27 cellular contexts compared by ENCODE assay signal in the genomic region with DNA sequence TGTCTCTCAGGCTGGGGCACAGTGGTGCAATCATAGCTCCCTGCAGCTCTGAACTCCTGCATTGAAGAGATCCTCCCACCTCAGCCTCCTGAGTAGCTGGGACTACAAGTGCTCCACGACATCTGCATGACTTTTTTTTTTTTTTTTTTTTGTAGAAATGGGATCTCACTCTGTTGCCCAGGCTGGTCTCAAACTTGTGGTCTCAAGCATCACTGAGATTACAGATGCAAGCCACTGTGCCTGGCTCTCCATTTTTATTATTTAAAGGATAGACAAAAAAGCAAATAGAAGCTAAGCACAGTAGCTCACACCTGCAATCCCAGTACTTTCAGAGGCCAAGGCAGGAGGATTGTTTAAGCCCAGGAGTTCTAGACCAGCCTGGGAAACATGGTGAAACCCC.
"Had no signal": no experiment of that assay in that cellular context is flagged by ENCODE, and none has a peak within 500 bp of the region (broad histone marks: within the 10 kb centered on the region; RNA-seq: fewer than 3 reads in every experiment).

No MANE protein-coding gene starts in this region.

- H3K4me3 ChIP-seq: stomach, suprapubic skin, testis, thoracic aorta, thyroid gland, tibial artery, tibial nerve, transverse colon, upper lobe of left lung, upper lobe of right lung, uterus, vagina had no signal

- FAIRE-seq: urothelium cell line had no signal

- H3K4me1 ChIP-seq: stomach, suprapubic skin, testis, thyroid gland, tibial artery, tibial nerve, transverse colon, upper lobe of left lung, upper lobe of right lung, uterus, vagina had no signal

- DNase-seq: stimulated activated CD4-positive, alpha-beta T cell treated with anti-CD3 and anti-CD28 coated beads, Interleukin-2, amount 100 ng/mL, for 48 hours; stimulated activated CD4-positive, alpha-beta T cell treated with anti-CD3 and anti-CD28 coated beads, Interleukin-4, amount 100 ng/mL, for 1 hour; stimulated activated CD4-positive, alpha-beta T cell treated with anti-CD3 and anti-CD28 coated beads, Interleukin-4, amount 100 ng/mL, for 24 hours; stimulated activated CD4-positive, alpha-beta T cell treated with anti-CD3 and anti-CD28 coated beads, Interleukin-4, amount 100 ng/mL, for 4 hours; stimulated activated CD8-positive, alpha-beta memory T cell treated with anti-CD3 and anti-CD28 coated beads, Interleukin-4, amount 100 ng/mL, for 48 hours; stimulated activated naive B cell treated with anti-CD40 and anti-IgM and Interleukin-4, amounts not matched to agents 10 μg/mL and 1 μg/mL and 100 μg/mL, for 72 hours; stimulated activated naive CD4-positive, alpha-beta T cell; stimulated activated naive CD4-positive, alpha-beta T cell treated with Interleukin-2 at 50 U/mL for 16 hours; stimulated activated naive CD8-positive, alpha-beta T cell treated with anti-CD3 and anti-CD28 coated beads, Interleukin-15, amount 100 ng/mL, for 72 hours; stimulated activated naive CD8-positive, alpha-beta T cell treated with anti-CD3 and anti-CD28 coated beads, Interleukin-15, Interleukin-2, amounts not matched to agents 100 U/mL and 50 U/mL, for 24 hours; stomach; substantia nigra; testis; thyroid gland; tibial artery; transverse colon; trophoblast cell; upper lobe of left lung; upper lobe of right lung; uterus had no signal

- H3K27ac ChIP-seq: stomach, suprapubic skin, testis, thoracic aorta, thyroid gland, tibial artery, tibial nerve, transverse colon, upper lobe of left lung, upper lobe of right lung, uterus, vagina had no signal

- ATAC-seq: stimulated activated effector memory CD8-positive, alpha-beta T cell treated with anti-CD3 and anti-CD28 coated beads, Interleukin-12 subunit alpha, Interleukin-12 subunit beta, amount 100 ng/mL, for 72 hours; stimulated activated memory B cell treated with anti-CD40 and anti-IgM and Interleukin-4, amounts not matched to agents 10 μg/mL and 1 μg/mL and 100 μg/mL, for 72 hours; stimulated activated naive B cell treated with anti-CD40 and anti-IgM and Interleukin-4, amounts not matched to agents 10 μg/mL and 1 μg/mL and 100 μg/mL, for 72 hours; stimulated activated naive CD8-positive, alpha-beta T cell treated with anti-CD3 and anti-CD28 coated beads, Interleukin-15, amount 100 ng/mL, for 72 hours; stimulated activated naive CD8-positive, alpha-beta T cell treated with anti-CD3 and anti-CD28 coated beads, Interleukin-15, Interleukin-2, amounts not matched to agents 100 U/mL and 50 U/mL, for 24 hours; upper lobe of right lung had no signal

- H3K9me3 ChIP-seq: stomach, suprapubic skin, testis, thoracic aorta, thyroid gland, tibial artery, tibial nerve, transverse colon, upper lobe of left lung, upper lobe of right lung, uterus, vagina had no signal

- H3K27me3 ChIP-seq: stomach, suprapubic skin, testis, thyroid gland, tibial nerve, transverse colon, upper lobe of left lung, upper lobe of right lung, uterus, vagina had no signal

- H3K36me3 ChIP-seq: stomach, suprapubic skin, thoracic aorta, thyroid gland, tibial artery, tibial nerve, transverse colon, upper lobe of left lung, upper lobe of right lung, uterus, vagina had no signal
